Comparison of ENCODE assay signal across 13 cellular contexts in genomic region chr1:25243907-25244306, GRCh38. TPM values are rescaled to one million over a fixed set of nuclear protein-coding genes. Genes with fewer than 3 reads are reported as not detected.
DNase-seq lines count a peak whose midpoint lies in the region; ATAC-seq and TF ChIP-seq lines count a peak whose summit lies in the region.
"Had no signal": no experiment of that assay in that cellular context is flagged by ENCODE, and none has a peak within 500 bp of the region (broad histone marks: within the 10 kb centered on the region; RNA-seq: fewer than 3 reads in every experiment).

No MANE protein-coding gene starts in this region.

- peaks cover 71% of the 10 kb centered on the region for H3K4me1 Mint-ChIP-seq in activated CD8-positive, alpha-beta memory T cell treated with anti-CD3 and anti-CD28 coated beads, Interleukin-2, amount 10 ng/mL, durations not matched to agents 7 days and 5 days
- peaks cover 54% of the 10 kb centered on the region for H3K4me1 Mint-ChIP-seq in central memory CD8-positive, alpha-beta T cell
- peaks cover 60% of the 10 kb centered on the region for H3K4me1 Mint-ChIP-seq in osteocyte (ENCODE audit: unreplicated experiment)

- no peak for TF ChIP-seq CTCF in osteocyte (IDR thresholded peaks at IDR 0.05)

- H3K9ac ChIP-seq in SK-N-MC (ENCODE audit: insufficient read length), result peak overlapping the region; percentile 69

- no peaks in the 10 kb centered on the region for H3K9me3 Mint-ChIP-seq in activated CD8-positive, alpha-beta memory T cell treated with anti-CD3 and anti-CD28 coated beads, Interleukin-2, amount 10 ng/mL, durations not matched to agents 7 days and 5 days (ENCODE audit: low read depth)
- no peaks in the 10 kb centered on the region for H3K9me3 Mint-ChIP-seq in central memory CD8-positive, alpha-beta T cell
- no peaks in the 10 kb centered on the region for H3K9me3 Mint-ChIP-seq in osteocyte (ENCODE audit: unreplicated experiment)
- H3K9me3 Mint-ChIP-seq: naive B cell had no signal

- no peaks in the 10 kb centered on the region for H3K9me3 ChIP-seq in SK-N-MC (ENCODE audit: low read depth, low read length)
- H3K9me3 ChIP-seq: right atrium auricular region had no signal

- peaks cover 3% of the 10 kb centered on the region for H3K27me3 Mint-ChIP-seq in activated CD8-positive, alpha-beta memory T cell treated with anti-CD3 and anti-CD28 coated beads, Interleukin-2, amount 10 ng/mL, durations not matched to agents 7 days and 5 days
- no peaks in the 10 kb centered on the region for H3K27me3 Mint-ChIP-seq in central memory CD8-positive, alpha-beta T cell
- H3K27me3 Mint-ChIP-seq in osteocyte (ENCODE audit: unreplicated experiment), result no peaks in the 10 kb centered on the region
- H3K27me3 Mint-ChIP-seq: naive B cell had no signal

- no peak for ATAC-seq in activated CD8-positive, alpha-beta memory T cell treated with anti-CD3 and anti-CD28 coated beads, Interleukin-2, amount 10 ng/mL, durations not matched to agents 7 days and 5 days
- no peak for ATAC-seq in central memory CD8-positive, alpha-beta T cell (replicated peaks; ENCODE audit: extremely low read depth, poor library complexity, severe bottlenecking)
- ATAC-seq: left ventricle myocardium superior had no signal

- DNase-seq in activated CD8-positive, alpha-beta memory T cell treated with anti-CD3 and anti-CD28 coated beads, Interleukin-2, amount 10 ng/mL, durations not matched to agents 7 days and 5 days, result no peak
- DNase-seq in activated CD8-positive, alpha-beta memory T cell treated with anti-CD3 and anti-CD28 coated beads for 24 hours, result no peak
- DNase-seq in SK-N-MC (ENCODE audit: low read depth, low spot score) (peak; percentile 82), osteocyte (ENCODE audit: extremely low spot score, unreplicated experiment) (no peak), germinal center (ENCODE audit: low spot score) (no peak), iPS-NIHi7 (ENCODE audit: extremely low spot score) (no peak), substantia nigra (lab: John Stamatoyannopoulos, UW) (no peak)
- DNase-seq in central memory CD8-positive, alpha-beta T cell (ENCODE audit: low spot score in 2 of 2), result no peak
- DNase-seq: ACHN, dorsolateral prefrontal cortex, left ventricle myocardium superior, naive B cell had no signal

- H3K4me3 ChIP-seq in SK-N-MC, result peak overlapping the region; percentile 100
- H3K4me3 ChIP-seq: right atrium auricular region had no signal

- H3K27ac ChIP-seq in SK-N-MC (peak overlapping the region; percentile 93), substantia nigra (ENCODE audit: low read depth, low read length, poor library complexity, severe bottlenecking) (no peak overlapping the region)
- H3K27ac ChIP-seq: right atrium auricular region had no signal

- H3K36me3 Mint-ChIP-seq in activated CD8-positive, alpha-beta memory T cell treated with anti-CD3 and anti-CD28 coated beads, Interleukin-2, amount 10 ng/mL, durations not matched to agents 7 days and 5 days, result peaks cover 52% of the 10 kb centered on the region
- peaks cover 85% of the 10 kb centered on the region for H3K36me3 Mint-ChIP-seq in central memory CD8-positive, alpha-beta T cell (ENCODE audit: insufficient read depth)
- peaks cover 44% of the 10 kb centered on the region for H3K36me3 Mint-ChIP-seq in osteocyte (ENCODE audit: unreplicated experiment)

- peaks cover 60% of the 10 kb centered on the region for H3K36me3 ChIP-seq in SK-N-MC (ENCODE audit: insufficient read depth, low read length)

- H3K4me3 Mint-ChIP-seq in activated CD8-positive, alpha-beta memory T cell treated with anti-CD3 and anti-CD28 coated beads, Interleukin-2, amount 10 ng/mL, durations not matched to agents 7 days and 5 days, result peak overlapping the region; percentile 12
- peak overlapping the region; percentile 35 for H3K4me3 Mint-ChIP-seq in central memory CD8-positive, alpha-beta T cell
- H3K4me3 Mint-ChIP-seq in osteocyte (ENCODE audit: unreplicated experiment), result no peak overlapping the region

- CTCF ChIA-PET in activated CD8-positive, alpha-beta memory T cell treated with anti-CD3 and anti-CD28 coated beads, Interleukin-2, amount 10 ng/mL, durations not matched to agents 7 days and 5 days (lab: Charles Lee), result interaction anchor here (1.3 to 2.1 kb wide), 2 partner anchors 12 kb away, joined by 4 to 8 read pairs; partner anchors contain the start of gene SYF2

- H3K27ac Mint-ChIP-seq in activated CD8-positive, alpha-beta memory T cell treated with anti-CD3 and anti-CD28 coated beads, Interleukin-2, amount 10 ng/mL, durations not matched to agents 7 days and 5 days, result no peak overlapping the region
- H3K27ac Mint-ChIP-seq in central memory CD8-positive, alpha-beta T cell (ENCODE audit: low read depth), result peak overlapping the region; percentile 51
- H3K27ac Mint-ChIP-seq in osteocyte (ENCODE audit: unreplicated experiment), result peak overlapping the region; percentile 23

RNA-seq across cellular contexts. Expression of gene RSRP1, which starts 3.3 kb away (rescaled TPM):
- 100 to 1,000 TPM; 160 to 240 TPM for total RNA-seq in activated CD8-positive, alpha-beta memory T cell treated with anti-CD3 and anti-CD28 coated beads, Interleukin-2, amount 10 ng/mL, durations not matched to agents 7 days and 5 days
- total RNA-seq in osteocyte, result 122 and 126 TPM in 2 replicates

RNA-seq across cellular contexts. Expression of gene SYF2, which starts 11.6 kb away (rescaled TPM):
- total RNA-seq in activated CD8-positive, alpha-beta memory T cell treated with anti-CD3 and anti-CD28 coated beads, Interleukin-2, amount 10 ng/mL, durations not matched to agents 7 days and 5 days, result 10 to 100 TPM; 33.0 to 33.8 TPM
- total RNA-seq in osteocyte, result 35.6 and 38.4 TPM in 2 replicates

RNA-seq across cellular contexts. Expression of gene RHD, which starts 28.4 kb away (rescaled TPM):
- total RNA-seq in activated CD8-positive, alpha-beta memory T cell treated with anti-CD3 and anti-CD28 coated beads, Interleukin-2, amount 10 ng/mL, durations not matched to agents 7 days and 5 days, result not detected
- not detected in 2 replicates for total RNA-seq in osteocyte
- total RNA-seq: left ventricle myocardium superior had no signal
